In genomic region chr3:195047536-195047935, GRCh38 we compare ENCODE assay signal across 26 cellular contexts.
A peak's percentile ranks its signal among the peaks of the same experiment; 100 is the strongest.
DNase-seq lines count a peak whose midpoint lies in the region; ATAC-seq, FAIRE-seq and TF ChIP-seq lines count a peak whose summit lies in the region.
"Had no signal": no experiment of that assay in that cellular context is flagged by ENCODE, and none has a peak within 500 bp of the region (broad histone marks: within the 10 kb centered on the region; RNA-seq: fewer than 3 reads in every experiment).

No MANE protein-coding gene starts in this region.

- no peaks in the 10 kb centered on the region for H3K4me1 ChIP-seq in K562 (replicated peaks in 1 of 2; ENCODE audit: control insufficient read depth in 2 of 2, insufficient read depth in 2 of 2, low read length in 2 of 2)
- H3K4me1 ChIP-seq in psoas muscle = peaks cover 9% of the 10 kb centered on the region
- H3K4me1 ChIP-seq in skeletal muscle tissue (ENCODE audit: control insufficient read depth in 3 of 3, insufficient read depth in 3 of 3, low read length in 3 of 3) = peaks cover 11 to 13% (median 12%) of the 10 kb centered on the region in 3 donors
- H3K4me1 ChIP-seq: BE2C had no signal

- CTCF ChIA-PET in K562 (lab: Yijun Ruan, JAX; ENCODE audit: low intra/inter-chr PET ratio) = no interaction called here

- H3K27me3 ChIP-seq in K562 (ENCODE audit: control insufficient read depth in 2 of 2, insufficient read depth in 2 of 2, low read length in 2 of 2) = peaks cover 7 to 58% of the 10 kb centered on the region in 2 experiments
- no peaks in the 10 kb centered on the region for H3K27me3 ChIP-seq in psoas muscle (ENCODE audit: insufficient read depth in 3 of 3, low read length in 2 of 3)
- H3K27me3 ChIP-seq in skeletal muscle tissue (ENCODE audit: control insufficient read depth in 3 of 3, insufficient read depth in 3 of 3, low read length in 3 of 3) = no peaks in the 10 kb centered on the region
- H3K27me3 ChIP-seq: BE2C, BLaER1 had no signal

- no peak for TF ChIP-seq POLR2A in K562 (conservative IDR thresholded peaks at IDR 0.05)

- FAIRE-seq in K562 (lab: Jason Lieb, UNC) = no peak
- FAIRE-seq: A204.1, GM12878, GM12892, GM18507 had no signal

- TF ChIP-seq RAD21 in K562 (CRISPR knock-in tag; conservative IDR thresholded peaks at IDR 0.05 in 1 of 2, IDR thresholded peaks at IDR 0.05 in 1 of 2) = no peak

- in situ Hi-C loops in K562 (cut with MboI) = no loop called here

- H3K9me3 ChIP-seq in K562 (replicated peaks; ENCODE audit: control insufficient read depth, insufficient read depth, low read depth, low read length) (no peaks in the 10 kb centered on the region), psoas muscle (no peaks in the 10 kb centered on the region), skeletal muscle tissue (ENCODE audit: control insufficient read depth in 3 of 3, low read length in 3 of 3) (no peaks in the 10 kb centered on the region)
- H3K9me3 ChIP-seq: BE2C, BLaER1 had no signal

- ATAC-seq in K562 = no peak
- ATAC-seq in psoas muscle = no peak
- ATAC-seq in stimulated activated naive CD8-positive, alpha-beta T cell treated with anti-CD3 and anti-CD28 coated beads, Interleukin-15, Interleukin-2, amounts not matched to agents 100 U/mL and 50 U/mL, for 24 hours = no peak
- ATAC-seq: GM12878 had no signal

- no peaks in the 10 kb centered on the region for H3K79me2 ChIP-seq in K562 (ENCODE audit: control insufficient read depth, insufficient read depth, low read length)

- no peak for DNase-seq in K562 (ENCODE audit: extremely low read depth in 1 of 4, low spot score in 3 of 4)
- DNase-seq in psoas muscle = no peak
- DNase-seq in NCI-H2196 treated with DMSO at 0.1 percent for 48 hours (lab: John Stamatoyannopoulos, UW; ENCODE audit: unreplicated experiment) = no peak
- no peak for DNase-seq in stimulated activated naive CD8-positive, alpha-beta T cell treated with anti-CD3 and anti-CD28 coated beads, Interleukin-15, Interleukin-2, amounts not matched to agents 100 U/mL and 50 U/mL, for 24 hours
- DNase-seq in NCI-H446 treated with DMSO at 0.1 percent for 48 hours (lab: John Stamatoyannopoulos, UW) = no peak
- DNase-seq: 8988T; ACHN; BE2C; C1 segment of cervical spinal cord; CD4-positive, alpha-beta memory T cell; CD4-positive, CD25-positive, alpha-beta regulatory T cell; CD8-positive, alpha-beta memory T cell; COR-L47; DMS 273 treated with DMSO at 0.1 percent for 48 hours; DMS153; DMS53; DMS79; DND-41; EL; GDM1 had no signal

- intact Hi-C loops in K562 (cut with micrococcal nuclease) (no loop called here), psoas muscle (cut with DNase I) (no loop called here)

- H3K9ac ChIP-seq in K562 (ENCODE audit: insufficient read depth in 1 of 2, low read depth in 2 of 2, low read length in 2 of 2) (no peak overlapping the region), skeletal muscle tissue (ENCODE audit: low read depth in 1 of 3, low read length in 3 of 3) (peak overlapping the region in 1 of 3 donors; percentile 85)
- H3K9ac ChIP-seq: BLaER1 had no signal

- no peak for TF ChIP-seq EP300 in K562 (IDR thresholded peaks at IDR 0.05; ENCODE audit: low read length)

- H3K27ac ChIP-seq in K562 (ENCODE audit: extremely low read depth, low read depth, low read length) (no peak overlapping the region), psoas muscle (peak overlapping the region; percentile 69), skeletal muscle tissue (ENCODE audit: low read depth, low read length) (peak overlapping the region; percentile 49)
- H3K27ac ChIP-seq: BLaER1 had no signal

- POLR2A ChIA-PET in K562 (lab: Yijun Ruan, JAX) = interaction anchor here (0.7 to 1.3 kb wide), 3 partner anchors 9 to 17 kb away, joined by 3 read pairs; no protein-coding TSS in a partner anchor

- no TSS peak for BruUV-seq in K562 (replicated peaks; lab: Mats Ljungman, UMichigan)

- H3K9me1 ChIP-seq in K562 (ENCODE audit: control insufficient read depth, insufficient read depth, low read length) = no peaks in the 10 kb centered on the region

- no peak overlapping the region for H3K4me2 ChIP-seq in K562 (ENCODE audit: insufficient read depth, low read length)
- H3K4me2 ChIP-seq: BLaER1 had no signal

- H3K4me3 ChIP-seq in K562 = no peak overlapping the region
- H3K4me3 ChIP-seq in psoas muscle = no peak overlapping the region
- H3K4me3 ChIP-seq in skeletal muscle tissue (ENCODE audit: low read length in 3 of 3) = peak overlapping the region in 2 of 3 donors; percentile 54 to 72
- H3K4me3 ChIP-seq: BLaER1, GM12878 had no signal

- 2% methylated on average over 3 of the region's 3 CpGs for WGBS in K562 (ENCODE audit: insufficient coverage, low coverage, missing lambda C conversion rate)
- WGBS in psoas muscle, 3 donors = 73 to 84% (median 80%) methylated on average over 3 of the region's 3 CpGs

- H3K36me3 ChIP-seq in K562 (ENCODE audit: control insufficient read depth, insufficient read depth, low read length) (no peaks in the 10 kb centered on the region), psoas muscle (ENCODE audit: insufficient read depth in 1 of 2, low read depth in 1 of 2) (no peaks in the 10 kb centered on the region), skeletal muscle tissue (ENCODE audit: control insufficient read depth in 3 of 3, insufficient read depth in 3 of 3, low read length in 3 of 3) (no peaks in the 10 kb centered on the region)
- H3K36me3 ChIP-seq: BE2C, BLaER1 had no signal

- no peak overlapping the region for H2AFZ ChIP-seq in K562 (ENCODE audit: low read depth, low read length)

- no peaks in the 10 kb centered on the region for H4K20me1 ChIP-seq in K562 (replicated peaks; ENCODE audit: control insufficient read depth, insufficient read depth, low read length)
- H4K20me1 ChIP-seq: BLaER1 had no signal

- TF ChIP-seq CTCF in K562 (IDR thresholded peaks at IDR 0.05 in 2 of 3, conservative IDR thresholded peaks at IDR 0.05 in 1 of 3; ENCODE audit: insufficient read depth in 2 of 3, low read depth in 1 of 3, low read length in 3 of 3) = no peak
- no peak for TF ChIP-seq CTCF in psoas muscle (IDR thresholded peaks at IDR 0.05)

TF ChIP-seq in K562, 482 proteins besides CTCF, POLR2A, EP300 and RAD21:
- TF ChIP-seq ZNF239 (CRISPR knock-in tag; IDR thresholded peaks at IDR 0.05) (peak; percentile 95), CHD2 (IDR thresholded peaks at IDR 0.05; ENCODE audit: low read depth, low read length) (no peak)

Comparison
In these comparisons a context has a peak if more than half of its experiments do, and no peak if none do; other contexts are left out.
1. H3K4me3 ChIP-seq: peak in skeletal muscle tissue (2 of 3); none in K562 (single experiment) and psoas muscle (single experiment).